In genomic region chr18:62777814-62778213, GRCh38 we compare ENCODE assay signal across 21 cellular contexts.
"Had no signal": no experiment of that assay in that cellular context is flagged by ENCODE, and none has a peak within 500 bp of the region (broad histone marks: within the 10 kb centered on the region; RNA-seq: fewer than 3 reads in every experiment).

No MANE protein-coding gene starts in this region.

- H3K9me3 ChIP-seq: thyroid gland had no signal

- H3K27me3 Mint-ChIP-seq: activated naive CD4-positive, alpha-beta T cell treated with anti-CD3 and anti-CD28 coated beads, Interleukin-2, amount 50 U/mL, for 24 hours; effector memory CD8-positive, alpha-beta T cell; T-cell had no signal

- H3K9me3 Mint-ChIP-seq: activated naive CD4-positive, alpha-beta T cell treated with anti-CD3 and anti-CD28 coated beads, Interleukin-2, amount 50 U/mL, for 24 hours; effector memory CD8-positive, alpha-beta T cell; T-cell had no signal

- H3K36me3 ChIP-seq: thyroid gland had no signal

- H3K36me3 Mint-ChIP-seq: activated naive CD4-positive, alpha-beta T cell treated with anti-CD3 and anti-CD28 coated beads, Interleukin-2, amount 50 U/mL, for 24 hours; T-cell had no signal

- H3K4me3 Mint-ChIP-seq: activated naive CD4-positive, alpha-beta T cell treated with anti-CD3 and anti-CD28 coated beads, Interleukin-2, amount 50 U/mL, for 24 hours; effector memory CD8-positive, alpha-beta T cell; T-cell had no signal

- H3K27ac Mint-ChIP-seq: activated naive CD4-positive, alpha-beta T cell treated with anti-CD3 and anti-CD28 coated beads, Interleukin-2, amount 50 U/mL, for 24 hours; effector memory CD8-positive, alpha-beta T cell; T-cell had no signal

- ATAC-seq: effector memory CD8-positive, alpha-beta T cell; T-cell had no signal

- H3K27me3 ChIP-seq: thyroid gland had no signal

- DNase-seq: activated CD4-positive, alpha-beta T cell treated with anti-CD3 and anti-CD28 coated beads, Interleukin-2, amount 50 U/mL, for 1 hour; activated CD8-positive, alpha-beta memory T cell treated with anti-CD3 and anti-CD28 coated beads for 24 hours; activated CD8-positive, alpha-beta memory T cell treated with anti-CD3 and anti-CD28 coated beads, Interleukin-2, amount 50 U/mL, for 48 hours; activated gamma-delta T cell; effector memory CD8-positive, alpha-beta T cell; foreskin melanocyte; glutamatergic neuron; hypothalamus; islet precursor cell; occipital lobe; posterior cingulate gyrus; retina; stimulated activated CD4-positive, alpha-beta T cell treated with anti-CD3 and anti-CD28 coated beads, Interleukin-12 subunit alpha, Interleukin-12 subunit beta, amount 100 ng/mL, for 4 hours; stimulated activated CD4-positive, alpha-beta T cell treated with anti-CD3 and anti-CD28 coated beads, Interleukin-1b, Interleukin-23, amount 100 ng/mL, for 48 hours; stimulated activated CD8-positive, alpha-beta memory T cell treated with anti-CD3 and anti-CD28 coated beads, Interleukin-4, amount 100 ng/mL, for 48 hours; stimulated activated naive CD4-positive, alpha-beta T cell treated with Interleukin-2 at 50 U/mL for 16 hours; T-cell; T-helper 9 cell; thyroid gland had no signal

- H3K4me3 ChIP-seq: thyroid gland had no signal

- H3K4me1 Mint-ChIP-seq: activated naive CD4-positive, alpha-beta T cell treated with anti-CD3 and anti-CD28 coated beads, Interleukin-2, amount 50 U/mL, for 24 hours had no signal

- H3K27ac ChIP-seq: epithelial cell of prostate, thyroid gland had no signal
